Comparison of ENCODE assay signal across 26 cellular contexts in genomic region chr15:50633653-50634052, GRCh38. TPM values are rescaled to one million over a fixed set of nuclear protein-coding genes. Genes with fewer than 3 reads are reported as not detected.
A peak's percentile ranks its signal among the peaks of the same experiment; 100 is the strongest.
DNase-seq lines count a peak whose midpoint lies in the region; ATAC-seq and TF ChIP-seq lines count a peak whose summit lies in the region.
"Had no signal": no experiment of that assay in that cellular context is flagged by ENCODE, and none has a peak within 500 bp of the region (broad histone marks: within the 10 kb centered on the region; RNA-seq: fewer than 3 reads in every experiment).

No MANE protein-coding gene starts in this region.

- no peaks in the 10 kb centered on the region for H3K27me3 Mint-ChIP-seq in activated naive CD8-positive, alpha-beta T cell treated with anti-CD3 and anti-CD28 coated beads, Interleukin-2, amount 50 U/mL, for 24 hours
- H3K27me3 Mint-ChIP-seq: CD4-positive, alpha-beta T cell; memory B cell; T-cell had no signal

- H3K79me2 ChIP-seq in ACC112 (ENCODE audit: control insufficient read depth, insufficient read depth, low read length, unreplicated experiment): no peaks in the 10 kb centered on the region

- POLR2A ChIA-PET in AG04449 (lab: Yijun Ruan, JAX): no interaction called here

- DNase-seq in AG04449 (ENCODE audit: low read depth, low spot score): peak; percentile 12
- no peak for DNase-seq in activated naive CD8-positive, alpha-beta T cell treated with anti-CD3 and anti-CD28 coated beads, Interleukin-2, amount 50 U/mL, for 24 hours
- peak; percentile 25 for DNase-seq in fibroblast of the aortic adventitia (ENCODE audit: low read depth)
- no peak for DNase-seq in lower leg skin (ENCODE audit: low spot score in 2 of 2)
- no peak for DNase-seq in NCI-H345 treated with DMSO at 0.1 percent for 48 hours (lab: John Stamatoyannopoulos, UW; ENCODE audit: unreplicated experiment)
- DNase-seq: activated CD4-positive, CD25-positive, alpha-beta regulatory T cell; activated CD8-positive, alpha-beta memory T cell treated with anti-CD3 and anti-CD28 coated beads for 24 hours; CD4-positive, alpha-beta T cell; DMS 273 treated with DMSO at 0.1 percent for 48 hours; foreskin keratinocyte; left cardiac atrium; NCI-H1436; NCI-H345; NCI-H748 treated with DMSO at 0.1 percent for 48 hours; sigmoid colon; stomach; T-cell; tibial artery had no signal

- intact Hi-C loops in lower leg skin (cut with DNase I; ENCODE audit: low total_unique reads): no loop called here

- H3K4me3 ChIP-seq in ACC112 (ENCODE audit: low read depth, low read length) (peak overlapping the region; percentile 63), AG04449 (ENCODE audit: low read depth, low read length) (no peak overlapping the region), fibroblast of the aortic adventitia (ENCODE audit: low read depth, low read length) (no peak overlapping the region), lower leg skin (ENCODE audit: low read depth, poor library complexity, severe bottlenecking) (no peak overlapping the region)
- H3K4me3 ChIP-seq: GM23338, neural progenitor cell, sigmoid colon, stomach, tibial artery had no signal

- 65 to 73% methylated on average over 3 of the region's 3 CpGs for WGBS in lower leg skin, 2 donors

- H3K4me3 Mint-ChIP-seq in activated naive CD8-positive, alpha-beta T cell treated with anti-CD3 and anti-CD28 coated beads, Interleukin-2, amount 50 U/mL, for 24 hours: no peak overlapping the region
- H3K4me3 Mint-ChIP-seq: CD4-positive, alpha-beta T cell; GM23338; memory B cell; neural progenitor cell; T-cell had no signal

- no peak overlapping the region for H2AFZ ChIP-seq in ACC112 (ENCODE audit: low read length, unreplicated experiment)
- H2AFZ ChIP-seq: GM23338, neural progenitor cell had no signal

- H3K27ac ChIP-seq in ACC112 (ENCODE audit: low read depth, low read length): peak overlapping the region; percentile 67
- H3K27ac ChIP-seq: epithelial cell of prostate, foreskin keratinocyte, neural progenitor cell, sigmoid colon, stomach, tibial artery had no signal

- H3K36me3 Mint-ChIP-seq in activated naive CD8-positive, alpha-beta T cell treated with anti-CD3 and anti-CD28 coated beads, Interleukin-2, amount 50 U/mL, for 24 hours (ENCODE audit: low read depth): peaks cover 49% of the 10 kb centered on the region
- H3K36me3 Mint-ChIP-seq: activated naive CD4-positive, alpha-beta T cell treated with anti-CD3 and anti-CD28 coated beads, Interleukin-2, amount 50 U/mL, for 72 hours had no signal

- H3K27me3 ChIP-seq in ACC112 (ENCODE audit: insufficient read depth, low read length): no peaks in the 10 kb centered on the region
- H3K27me3 ChIP-seq: foreskin keratinocyte, neural progenitor cell, sigmoid colon, stomach, tibial artery had no signal

- CTCF ChIA-PET in AG04449 (lab: Yijun Ruan, JAX): interaction anchor here (0.8 kb wide), 1 partner anchor 11 kb away, joined by 3 read pairs; no protein-coding TSS in a partner anchor

- H3K4me1 ChIP-seq in ACC112 (ENCODE audit: control insufficient read depth, insufficient read depth, low read length, unreplicated experiment): peaks cover 11% of the 10 kb centered on the region
- H3K4me1 ChIP-seq: foreskin keratinocyte, neural progenitor cell, sigmoid colon, stomach, tibial artery had no signal

- H3K9me3 Mint-ChIP-seq in activated naive CD8-positive, alpha-beta T cell treated with anti-CD3 and anti-CD28 coated beads, Interleukin-2, amount 50 U/mL, for 24 hours: no peaks in the 10 kb centered on the region
- H3K9me3 Mint-ChIP-seq: activated naive CD4-positive, alpha-beta T cell treated with anti-CD3 and anti-CD28 coated beads, Interleukin-2, amount 50 U/mL, for 72 hours; CD4-positive, alpha-beta T cell; GM23338; memory B cell; neural progenitor cell; T-cell had no signal

- H3K27ac Mint-ChIP-seq in activated naive CD8-positive, alpha-beta T cell treated with anti-CD3 and anti-CD28 coated beads, Interleukin-2, amount 50 U/mL, for 24 hours: peak overlapping the region; percentile 56
- H3K27ac Mint-ChIP-seq: CD4-positive, alpha-beta T cell; GM23338; memory B cell; neural progenitor cell; T-cell had no signal

- H3K4me1 Mint-ChIP-seq in activated naive CD8-positive, alpha-beta T cell treated with anti-CD3 and anti-CD28 coated beads, Interleukin-2, amount 50 U/mL, for 24 hours: peaks cover 10% of the 10 kb centered on the region
- H3K4me1 Mint-ChIP-seq: GM23338, memory B cell, neural progenitor cell, T-cell had no signal

- peak; percentile 7 for ATAC-seq in activated naive CD8-positive, alpha-beta T cell treated with anti-CD3 and anti-CD28 coated beads, Interleukin-2, amount 50 U/mL, for 24 hours
- ATAC-seq in HG02970 (IDR thresholded peaks at IDR 0.05; ENCODE audit: low FRiP score, unreplicated experiment): no peak
- no peak for ATAC-seq in GM21526 (IDR thresholded peaks at IDR 0.05; ENCODE audit: low FRiP score, unreplicated experiment)
- ATAC-seq: foreskin keratinocyte, GM23338, left cardiac atrium, T-cell had no signal

- peaks cover 33% of the 10 kb centered on the region for H3K36me3 ChIP-seq in ACC112 (ENCODE audit: insufficient read depth, low read length)

- TF ChIP-seq POLR2A in lower leg skin (IDR thresholded peaks at IDR 0.05): no peak

- TF ChIP-seq CTCF in AG04449 (IDR thresholded peaks at IDR 0.05; ENCODE audit: insufficient read depth, low read length, missing control alignments) (no peak), fibroblast of the aortic adventitia (IDR thresholded peaks at IDR 0.05; ENCODE audit: insufficient read depth, low read length) (no peak), lower leg skin (IDR thresholded peaks at IDR 0.05) (no peak)

RNA-seq across cellular contexts. Expression of gene TRPM7, which starts 52.9 kb away (rescaled TPM):
- total RNA-seq in fibroblast of the aortic adventitia (ENCODE audit: low replicate concordance) (92.6 and 101 TPM in 2 replicates), lower leg skin (10 to 100 TPM; 31.3 to 63.8 (median 41.9) TPM)

Comparison
In these comparisons a context has a peak if more than half of its experiments do, and no peak if none do; other contexts are left out.
1. DNase-seq: peak in AG04449 (single experiment) and fibroblast of the aortic adventitia (single experiment); none in activated naive CD8-positive, alpha-beta T cell treated with anti-CD3 and anti-CD28 coated beads, Interleukin-2, amount 50 U/mL, for 24 hours (single experiment), lower leg skin (0 of 2) and NCI-H345 treated with DMSO at 0.1 percent for 48 hours (single experiment).